ENCODE assay signal across 7 cellular contexts in the genomic region with DNA sequence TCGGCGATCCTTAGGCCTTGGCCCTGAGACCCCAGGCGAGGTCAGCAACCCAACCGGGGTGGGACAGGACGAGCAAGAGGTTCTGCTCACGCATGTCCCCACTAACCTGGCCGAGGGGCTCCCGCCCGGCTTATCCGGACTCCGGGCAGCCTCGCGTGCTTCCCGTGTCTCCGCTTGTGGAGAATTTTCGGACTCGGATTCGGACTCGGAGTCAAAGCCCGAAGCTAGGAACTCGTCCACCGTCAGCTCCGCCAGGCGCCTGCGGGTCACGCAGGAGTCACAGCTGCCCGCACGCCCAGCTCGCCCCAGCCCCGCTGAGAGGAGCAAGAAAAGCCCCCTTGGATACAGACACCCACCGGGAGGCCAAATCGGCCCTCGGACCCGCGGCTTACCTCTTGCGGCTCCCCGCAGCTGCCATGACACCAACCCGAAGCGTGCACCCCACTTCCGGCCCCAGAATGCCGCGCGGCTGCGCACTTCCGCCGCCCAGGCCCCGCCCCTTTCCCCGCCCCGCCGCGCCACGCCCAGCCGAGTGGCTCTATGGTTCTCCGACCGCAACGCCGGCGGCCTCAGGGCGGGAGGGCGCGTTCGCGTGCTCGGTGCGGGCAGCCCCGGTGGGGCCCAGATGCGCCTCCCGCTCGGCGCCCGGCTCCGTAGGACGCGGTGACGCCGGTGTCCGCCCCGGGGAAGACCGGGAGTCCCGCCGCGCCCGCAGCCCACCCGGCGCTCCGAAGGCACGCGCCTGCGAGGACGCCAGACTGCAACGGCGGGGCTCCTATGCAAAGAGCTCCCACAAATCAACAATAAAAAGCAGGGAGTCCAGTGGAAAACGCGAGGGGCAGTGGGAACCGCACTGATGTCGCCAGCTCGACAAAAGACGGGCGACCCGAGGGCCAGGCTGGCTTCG. TPM values are rescaled to one million over a fixed set of nuclear protein-coding genes. Genes with fewer than 3 reads are reported as not detected.
DNase-seq lines count a peak whose midpoint lies in the region; ATAC-seq and TF ChIP-seq lines count a peak whose summit lies in the region.

A gene (minus strand): TSS at position 434 of the 907 bp plus-strand sequence. CDS start 16 bp downstream, at position 418.

- peak within 1 kb of the TSS; percentile 93 for H2AFZ ChIP-seq in smooth muscle cell (ENCODE audit: low read depth)

- H3K79me2 ChIP-seq in smooth muscle cell (ENCODE audit: low read depth) = peaks cover 21% of the 10 kb centered on the region

- H3K4me3 ChIP-seq in smooth muscle cell = peak within 1 kb of the TSS; percentile 96

- peak within 1 kb of the TSS; percentile 89 for H3K9ac ChIP-seq in smooth muscle cell (ENCODE audit: low read depth)

- no peaks in the 10 kb centered on the region for H3F3A ChIP-seq in smooth muscle cell (ENCODE audit: low read depth)

- peak within 1 kb of the TSS; percentile 99 for H3K4me2 ChIP-seq in smooth muscle cell

- no peaks in the 10 kb centered on the region for H3K27me3 ChIP-seq in smooth muscle cell (ENCODE audit: low read depth)

- in situ Hi-C loops in T47D (cut with HindIII; ENCODE audit: low pct_unique_long_range_greater_than_20kb, low sequenced_read_pairs) = no loop called here

- H4K20me1 ChIP-seq in smooth muscle cell (ENCODE audit: low read depth) = peaks cover 15% of the 10 kb centered on the region

- peak; percentile 87 for DNase-seq in NCI-H2196 (lab: John Stamatoyannopoulos, UW; ENCODE audit: unreplicated experiment)
- DNase-seq in T47D (ENCODE audit: low read depth in 1 of 2, low spot score in 1 of 2) = peak; percentile 66 to 89
- peak; percentile 96 for DNase-seq in iPS-NIHi11 (ENCODE audit: low spot score)
- DNase-seq in smooth muscle cell (lab: John Stamatoyannopoulos, UW; ENCODE audit: unreplicated experiment) = peak; percentile 90

- 7% methylated on average over 64 of the region's 101 CpGs for WGBS in smooth muscle cell (ENCODE audit: low lambda C conversion rate)

- ATAC-seq in GM18511 (IDR thresholded peaks at IDR 0.05; ENCODE audit: unreplicated experiment) = peak; percentile 71
- peak; percentile 52 for ATAC-seq in HG03025 (IDR thresholded peaks at IDR 0.05; ENCODE audit: low FRiP score, unreplicated experiment)

- H3K27ac ChIP-seq in VCaP (peak within 1 kb of the TSS; percentile 82), smooth muscle cell (ENCODE audit: low read depth) (no peak within 1 kb of the TSS)

- TF ChIP-seq CTCF in VCaP (conservative IDR thresholded peaks at IDR 0.05) (no peak), smooth muscle cell (IDR thresholded peaks at IDR 0.05; ENCODE audit: borderline replicate concordance, insufficient read depth, poor library complexity, severe bottlenecking) (no peak)

- H3K4me1 ChIP-seq in smooth muscle cell (ENCODE audit: low read depth) = peaks cover 6% of the 10 kb centered on the region

- H3K36me3 ChIP-seq in smooth muscle cell (ENCODE audit: low read depth) = no peaks in the 10 kb centered on the region

- no peaks in the 10 kb centered on the region for H3K9me3 ChIP-seq in smooth muscle cell (replicated peaks; ENCODE audit: low read depth)

RNA-seq across cellular contexts. Expression of the gene that starts here (rescaled TPM):
- 34.5 and 38.9 TPM in 2 replicates for total RNA-seq in smooth muscle cell
- polyA plus RNA-seq in smooth muscle cell = 64.0 and 76.3 TPM in 2 replicates
